Comparison of ENCODE assay signal across 22 cellular contexts in the genomic region with DNA sequence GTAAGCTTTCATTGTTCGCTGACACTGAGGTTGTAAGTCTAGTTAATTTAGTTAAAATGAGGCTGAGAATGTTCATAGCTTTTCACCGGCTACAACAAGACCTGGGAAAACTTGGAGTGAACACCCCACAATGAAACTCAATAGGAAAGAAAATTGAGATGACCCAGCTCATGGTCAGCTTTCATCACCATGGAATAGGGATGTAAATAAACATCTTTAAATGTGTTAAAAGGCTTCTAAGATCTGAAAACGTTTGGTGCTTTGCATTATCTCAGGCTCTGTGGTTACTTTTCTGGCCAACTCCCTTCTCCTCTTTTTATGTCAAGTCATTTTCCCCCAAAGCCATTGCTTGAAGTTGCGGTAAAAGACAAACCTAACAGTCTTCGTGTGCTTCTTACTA.
"Had no signal": no experiment of that assay in that cellular context is flagged by ENCODE, and none has a peak within 500 bp of the region (broad histone marks: within the 10 kb centered on the region; RNA-seq: fewer than 3 reads in every experiment).

No MANE protein-coding gene starts in this region.

- H3K4me2 ChIP-seq: PC-9 had no signal

- H3K4me1 ChIP-seq: adrenal gland had no signal

- H3K4me3 ChIP-seq: adrenal gland, PC-9 had no signal

- H3K9me3 Mint-ChIP-seq: activated naive CD8-positive, alpha-beta T cell treated with anti-CD3 and anti-CD28 coated beads, Interleukin-2, amount 10 ng/mL, durations not matched to agents 7 days and 5 days; T-helper 1 cell treated with Interleukin-12 subunit alpha and Interleukin-12 subunit beta and Interleukin-4 antibody, amounts not matched to agents 30 μg/mL and 1 μg/mL, for 36 hours had no signal

- H3K4me1 Mint-ChIP-seq: activated naive CD8-positive, alpha-beta T cell treated with anti-CD3 and anti-CD28 coated beads, Interleukin-2, amount 10 ng/mL, durations not matched to agents 7 days and 5 days had no signal

- H3K27ac Mint-ChIP-seq: activated CD8-positive, alpha-beta T cell treated with anti-CD3 and anti-CD28 coated beads, Interleukin-2, amount 10 ng/mL, durations not matched to agents 7 days and 5 days; activated naive CD8-positive, alpha-beta T cell treated with anti-CD3 and anti-CD28 coated beads, Interleukin-2, amount 10 ng/mL, durations not matched to agents 7 days and 5 days; T-helper 1 cell treated with Interleukin-12 subunit alpha and Interleukin-12 subunit beta and Interleukin-4 antibody, amounts not matched to agents 30 μg/mL and 1 μg/mL, for 36 hours had no signal

- DNase-seq: activated CD4-positive, alpha-beta T cell treated with anti-CD3 and anti-CD28 coated beads for 48 hours; activated CD4-positive, alpha-beta T cell treated with anti-CD3 and anti-CD28 coated beads, Interleukin-2, amount 50 U/mL, for 4 hours; activated CD8-positive, alpha-beta memory T cell treated with anti-CD3 and anti-CD28 coated beads, Interleukin-2, amount 50 U/mL, for 48 hours; activated CD8-positive, alpha-beta T cell treated with anti-CD3 and anti-CD28 coated beads, Interleukin-2, amount 10 ng/mL, durations not matched to agents 7 days and 5 days; activated naive CD4-positive, alpha-beta T cell treated with anti-CD3 and anti-CD28 coated beads, Interleukin-2, amount 50 U/mL, for 16 hours; activated naive CD8-positive, alpha-beta T cell treated with anti-CD3 and anti-CD28 coated beads, Interleukin-2, amount 10 ng/mL, durations not matched to agents 7 days and 5 days; activated T-cell treated with anti-CD3 and anti-CD28 coated beads, Interleukin-2, amount 50 U/mL, for 1 hour; adrenal gland; anterior cingulate cortex; cerebellar nuclear complex; Karpas-422; NCI-H1105 treated with DMSO at 0.1 percent for 48 hours; NCI-H1436 treated with DMSO at 0.1 percent for 48 hours; NCI-H187; NCI-H2081; NCI-H446; NCI-H524; PC-9; SHP77 treated with DMSO at 0.1 percent for 48 hours; WERI-Rb-1 had no signal

- H3K4me3 Mint-ChIP-seq: activated CD8-positive, alpha-beta T cell treated with anti-CD3 and anti-CD28 coated beads, Interleukin-2, amount 10 ng/mL, durations not matched to agents 7 days and 5 days; activated naive CD8-positive, alpha-beta T cell treated with anti-CD3 and anti-CD28 coated beads, Interleukin-2, amount 10 ng/mL, durations not matched to agents 7 days and 5 days; T-helper 1 cell treated with Interleukin-12 subunit alpha and Interleukin-12 subunit beta and Interleukin-4 antibody, amounts not matched to agents 30 μg/mL and 1 μg/mL, for 36 hours had no signal

- H3K27ac ChIP-seq: adrenal gland, PC-9, WERI-Rb-1 had no signal

- H3K9me3 ChIP-seq: adrenal gland had no signal

- H2AFZ ChIP-seq: PC-9 had no signal

- H3K27me3 ChIP-seq: adrenal gland had no signal

- H3K36me3 ChIP-seq: adrenal gland, WERI-Rb-1 had no signal

- H3K36me3 Mint-ChIP-seq: activated naive CD8-positive, alpha-beta T cell treated with anti-CD3 and anti-CD28 coated beads, Interleukin-2, amount 10 ng/mL, durations not matched to agents 7 days and 5 days had no signal

- ATAC-seq: activated CD4-positive, CD25-positive, alpha-beta regulatory T cell treated with anti-CD3 and anti-CD28 coated beads, Interleukin-2, amount 50 U/mL, for 24 hours; activated CD8-positive, alpha-beta T cell treated with anti-CD3 and anti-CD28 coated beads, Interleukin-2, amount 10 ng/mL, durations not matched to agents 7 days and 5 days had no signal
